ENCODE assay signal across 22 cellular contexts in the genomic region with DNA sequence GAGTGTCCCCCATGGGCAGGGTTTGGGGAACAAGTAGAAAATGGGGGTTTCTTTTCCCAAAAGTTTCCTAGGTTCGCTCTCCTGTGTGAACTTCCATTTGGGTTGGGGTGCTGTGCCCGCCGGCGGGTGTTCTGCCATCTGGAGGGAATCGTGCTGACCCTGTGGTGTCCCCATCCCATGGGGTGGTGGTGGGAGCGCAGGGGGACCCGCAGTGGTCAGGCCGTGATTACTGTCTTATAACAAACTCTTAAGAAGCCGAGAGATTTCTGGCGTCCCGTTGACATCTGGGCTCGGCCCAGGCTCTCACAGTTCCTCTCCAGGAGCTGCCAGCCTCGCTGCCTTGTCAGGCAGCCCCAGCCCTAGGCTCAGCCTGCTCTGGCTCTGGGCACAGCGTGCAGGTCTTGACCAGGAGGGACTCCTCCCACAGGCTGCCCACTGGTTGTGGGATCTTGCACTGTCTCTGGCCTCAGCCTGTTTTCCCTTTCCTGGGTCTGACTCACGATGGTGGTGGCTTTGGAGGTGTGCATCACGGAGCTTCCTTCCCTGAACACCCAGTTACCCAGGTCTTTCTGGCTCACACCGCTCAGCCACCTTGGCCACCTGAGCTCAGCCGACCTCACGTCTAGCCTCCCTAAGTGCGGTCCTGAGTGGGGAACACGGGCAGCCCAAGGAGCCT. TPM values are rescaled to one million over a fixed set of nuclear protein-coding genes. Genes with fewer than 3 reads are reported as not detected.
A peak's percentile ranks its signal among the peaks of the same experiment; 100 is the strongest.
DNase-seq lines count a peak whose midpoint lies in the region; ATAC-seq, FAIRE-seq and TF ChIP-seq lines count a peak whose summit lies in the region.
"Had no signal": no experiment of that assay in that cellular context is flagged by ENCODE, and none has a peak within 500 bp of the region (broad histone marks: within the 10 kb centered on the region; RNA-seq: fewer than 3 reads in every experiment).

No MANE protein-coding gene starts in this region.

- H3K9me3 Mint-ChIP-seq in mesothelial cell of epicardium: no peaks in the 10 kb centered on the region
- H3K9me3 Mint-ChIP-seq: activated T-helper 17 cell treated with anti-CD3 and anti-CD28 coated beads, Interleukin-2, amount 50 U/mL, for 72 hours; CD4-positive, CD25-positive, alpha-beta regulatory T cell had no signal

- no peak for TF ChIP-seq POLR2A in GM12891 (IDR thresholded peaks at IDR 0.05; ENCODE audit: low read depth, low read length)

- no peak overlapping the region for H3K4me3 Mint-ChIP-seq in mesothelial cell of epicardium
- H3K4me3 Mint-ChIP-seq: activated naive CD8-positive, alpha-beta T cell; activated T-helper 17 cell treated with anti-CD3 and anti-CD28 coated beads, Interleukin-2, amount 50 U/mL, for 72 hours; CD4-positive, CD25-positive, alpha-beta regulatory T cell had no signal

- TF ChIP-seq CTCF in mesothelial cell of epicardium (IDR thresholded peaks at IDR 0.05; ENCODE audit: unreplicated experiment) (no peak), upper lobe of right lung (IDR thresholded peaks at IDR 0.05) (no peak)

- H3K4me1 ChIP-seq in upper lobe of right lung: no peaks in the 10 kb centered on the region

- no peaks in the 10 kb centered on the region for H3K9me3 ChIP-seq in upper lobe of right lung

- no peaks in the 10 kb centered on the region for H3K4me1 Mint-ChIP-seq in mesothelial cell of epicardium
- H3K4me1 Mint-ChIP-seq: activated T-helper 17 cell treated with anti-CD3 and anti-CD28 coated beads, Interleukin-2, amount 50 U/mL, for 72 hours had no signal

- intact Hi-C loops in upper lobe of right lung (cut with DNase I): no loop called here

- no peaks in the 10 kb centered on the region for H3K27me3 ChIP-seq in upper lobe of right lung

- H3K27ac Mint-ChIP-seq in mesothelial cell of epicardium: peak overlapping the region; percentile 73
- H3K27ac Mint-ChIP-seq: activated naive CD8-positive, alpha-beta T cell; activated T-helper 17 cell treated with anti-CD3 and anti-CD28 coated beads, Interleukin-2, amount 50 U/mL, for 72 hours; CD4-positive, CD25-positive, alpha-beta regulatory T cell had no signal

- H3K36me3 ChIP-seq in upper lobe of right lung: peaks cover 27% of the 10 kb centered on the region

- no peaks in the 10 kb centered on the region for H3K27me3 Mint-ChIP-seq in mesothelial cell of epicardium (ENCODE audit: low read depth)
- H3K27me3 Mint-ChIP-seq: activated naive CD8-positive, alpha-beta T cell; activated T-helper 17 cell treated with anti-CD3 and anti-CD28 coated beads, Interleukin-2, amount 50 U/mL, for 72 hours; CD4-positive, CD25-positive, alpha-beta regulatory T cell had no signal

- peaks cover 24% of the 10 kb centered on the region for H3K36me3 Mint-ChIP-seq in mesothelial cell of epicardium
- H3K36me3 Mint-ChIP-seq: activated naive CD8-positive, alpha-beta T cell had no signal

- no peak for FAIRE-seq in GM12891 (lab: Jason Lieb, UNC)
- FAIRE-seq: colon, G401.6, urothelium cell line had no signal

- no peak overlapping the region for H3K4me3 ChIP-seq in upper lobe of right lung

- DNase-seq in ELR (ENCODE audit: low read depth) (peak; percentile 44), LHCN-M2 (ENCODE audit: low read depth) (peak; percentile 7), caudate nucleus (lab: John Stamatoyannopoulos, UW) (no peak), mesothelial cell of epicardium (ENCODE audit: low spot score in 2 of 2, unreplicated experiment in 2 of 2) (no peak), midbrain (lab: John Stamatoyannopoulos, UW) (no peak), GM12891 (ENCODE audit: insufficient read length, low spot score) (no peak), upper lobe of right lung (no peak), inferior parietal cortex (ENCODE audit: extremely low spot score) (no peak)
- DNase-seq: activated CD4-positive, alpha-beta T cell treated with anti-CD3 and anti-CD28 coated beads for 48 hours; CD4-positive, CD25-positive, alpha-beta regulatory T cell; DMS153; left colon; NCI-H1105 treated with DMSO at 0.1 percent for 48 hours; NCI-H2081 treated with DMSO at 0.1 percent for 48 hours; NCI-H446; SHP77 treated with DMSO at 0.1 percent for 48 hours had no signal

- H3K27ac ChIP-seq in caudate nucleus (ENCODE audit: low read depth, low read length) (peak overlapping the region; percentile 58), upper lobe of right lung (no peak overlapping the region)

- ATAC-seq in upper lobe of right lung: no peak
- ATAC-seq: activated T-helper 17 cell treated with anti-CD3 and anti-CD28 coated beads, Interleukin-2, amount 50 U/mL, for 72 hours; left colon had no signal

TF ChIP-seq in GM12891, 5 proteins besides CTCF, POLR2A, EP300 and RAD21:
- TF ChIP-seq TAF1 (IDR thresholded peaks at IDR 0.05; ENCODE audit: low read depth, low read length) (no peak), POU2F2 (IDR thresholded peaks at IDR 0.05; ENCODE audit: low read depth, low read length) (no peak), POLR2AphosphoS5 (IDR thresholded peaks at IDR 0.05; ENCODE audit: low read depth, low read length) (no peak), SPI1 (IDR thresholded peaks at IDR 0.05; ENCODE audit: low read depth, low read length) (no peak), PAX5 (IDR thresholded peaks at IDR 0.05; ENCODE audit: insufficient read depth, low read length, severe bottlenecking) (no peak)

RNA-seq across cellular contexts. Expression of a gene that starts 34.5 kb away (rescaled TPM):
- total RNA-seq in LHCN-M2 (2014; rRNA removed) (92.4 and 100 TPM in 2 replicates), mesothelial cell of epicardium (73.4 to 75.6 TPM (median 73.8 TPM) in 3 replicates), upper lobe of right lung (54.6 TPM)
- 63.4 TPM for polyA plus RNA-seq in LHCN-M2 (2012)
- 66.6 TPM for polyA plus RNA-seq in GM12891 (2012; ENCODE audit: low read depth, missing spikeins)

RNA-seq across cellular contexts. Expression of a gene that starts 35.0 kb away (rescaled TPM):
- 31.7 and 41.6 TPM in 2 replicates for total RNA-seq in LHCN-M2 (2014; rRNA removed)
- polyA plus RNA-seq in LHCN-M2 (2012): 54.6 TPM
- 142 to 156 TPM (median 146 TPM) in 3 replicates for total RNA-seq in mesothelial cell of epicardium
- 66.1 TPM for polyA plus RNA-seq in GM12891 (2012; ENCODE audit: low read depth, missing spikeins)
- total RNA-seq in upper lobe of right lung: 67.1 TPM

RNA-seq across cellular contexts. Expression of a gene that starts 37.9 kb away (rescaled TPM):
- total RNA-seq in LHCN-M2 (2014; rRNA removed): 7.4 and 7.5 TPM in 2 replicates
- 6.3 TPM for polyA plus RNA-seq in LHCN-M2 (2012)
- 54.1 to 59.1 TPM (median 58.2 TPM) in 3 replicates for total RNA-seq in mesothelial cell of epicardium
- polyA plus RNA-seq in GM12891 (2012; ENCODE audit: low read depth, missing spikeins): 18.5 TPM
- total RNA-seq in upper lobe of right lung: 42.0 TPM

RNA-seq across cellular contexts. Expression of a gene that starts 47.5 kb away (rescaled TPM):
- total RNA-seq in LHCN-M2 (2014; rRNA removed) (13.8 and 14.1 TPM in 2 replicates), mesothelial cell of epicardium (42.4 to 50.1 TPM (median 44.5 TPM) in 3 replicates), upper lobe of right lung (6.1 TPM)
- 1.7 TPM for polyA plus RNA-seq in LHCN-M2 (2012)
- polyA plus RNA-seq in GM12891 (2012; ENCODE audit: low read depth, missing spikeins): 0.19 TPM
- polyA plus RNA-seq: AG04450; CD4-positive, CD25-positive, alpha-beta regulatory T cell had no signal

RNA-seq across cellular contexts. Expression of a gene that starts 50.2 kb away (rescaled TPM):
- total RNA-seq in LHCN-M2 (2014; rRNA removed) (112 and 125 TPM in 2 replicates), mesothelial cell of epicardium (107 to 116 TPM (median 115 TPM) in 3 replicates), upper lobe of right lung (109 TPM)
- 119 TPM for polyA plus RNA-seq in LHCN-M2 (2012)
- 80.2 TPM for polyA plus RNA-seq in GM12891 (2012; ENCODE audit: low read depth, missing spikeins)

Comparison
In these comparisons a context has a peak if more than half of its experiments do, and no peak if none do; other contexts are left out.
1. DNase-seq: peak in ELR (single experiment) and LHCN-M2 (single experiment); none in caudate nucleus (0 of 61), mesothelial cell of epicardium (0 of 2), midbrain (single experiment), GM12891 (single experiment), upper lobe of right lung (single experiment) and inferior parietal cortex (single experiment).